Comparison of ENCODE assay signal across 1 cellular context in the genomic region with DNA sequence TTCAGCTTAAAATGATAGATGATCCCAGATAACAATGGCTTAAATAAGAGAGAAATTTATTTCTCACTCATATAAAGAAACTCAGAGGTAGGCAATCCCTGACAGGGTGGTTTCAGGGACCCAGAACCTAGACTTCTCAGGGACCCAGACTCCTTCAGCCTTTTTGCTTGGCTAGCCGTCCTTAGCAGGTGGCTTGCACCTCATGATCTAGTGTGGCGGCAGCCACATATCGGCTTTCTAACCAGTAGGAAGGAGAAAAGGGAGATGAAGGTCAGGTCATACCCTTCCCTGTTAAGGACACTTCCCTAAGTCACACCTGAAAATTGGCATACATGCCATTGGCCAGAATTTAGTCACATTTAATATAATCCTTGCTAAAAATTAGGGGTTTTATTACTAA.
TF ChIP-seq lines count a peak whose summit lies in the region.

No MANE protein-coding gene starts in this region.

TF ChIP-seq in GM23338, 12 proteins besides CTCF, POLR2A, EP300 and RAD21 (continued from another document):
- TF ChIP-seq, protein P1, sequence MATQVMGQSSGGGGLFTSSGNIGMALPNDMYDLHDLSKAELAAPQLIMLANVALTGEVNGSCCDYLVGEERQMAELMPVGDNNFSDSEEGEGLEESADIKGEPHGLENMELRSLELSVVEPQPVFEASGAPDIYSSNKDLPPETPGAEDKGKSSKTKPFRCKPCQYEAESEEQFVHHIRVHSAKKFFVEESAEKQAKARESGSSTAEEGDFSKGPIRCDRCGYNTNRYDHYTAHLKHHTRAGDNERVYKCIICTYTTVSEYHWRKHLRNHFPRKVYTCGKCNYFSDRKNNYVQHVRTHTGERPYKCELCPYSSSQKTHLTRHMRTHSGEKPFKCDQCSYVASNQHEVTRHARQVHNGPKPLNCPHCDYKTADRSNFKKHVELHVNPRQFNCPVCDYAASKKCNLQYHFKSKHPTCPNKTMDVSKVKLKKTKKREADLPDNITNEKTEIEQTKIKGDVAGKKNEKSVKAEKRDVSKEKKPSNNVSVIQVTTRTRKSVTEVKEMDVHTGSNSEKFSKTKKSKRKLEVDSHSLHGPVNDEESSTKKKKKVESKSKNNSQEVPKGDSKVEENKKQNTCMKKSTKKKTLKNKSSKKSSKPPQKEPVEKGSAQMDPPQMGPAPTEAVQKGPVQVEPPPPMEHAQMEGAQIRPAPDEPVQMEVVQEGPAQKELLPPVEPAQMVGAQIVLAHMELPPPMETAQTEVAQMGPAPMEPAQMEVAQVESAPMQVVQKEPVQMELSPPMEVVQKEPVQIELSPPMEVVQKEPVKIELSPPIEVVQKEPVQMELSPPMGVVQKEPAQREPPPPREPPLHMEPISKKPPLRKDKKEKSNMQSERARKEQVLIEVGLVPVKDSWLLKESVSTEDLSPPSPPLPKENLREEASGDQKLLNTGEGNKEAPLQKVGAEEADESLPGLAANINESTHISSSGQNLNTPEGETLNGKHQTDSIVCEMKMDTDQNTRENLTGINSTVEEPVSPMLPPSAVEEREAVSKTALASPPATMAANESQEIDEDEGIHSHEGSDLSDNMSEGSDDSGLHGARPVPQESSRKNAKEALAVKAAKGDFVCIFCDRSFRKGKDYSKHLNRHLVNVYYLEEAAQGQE (IDR thresholded peaks at IDR 0.05; ENCODE audit: unreplicated experiment), result no peak
